In the genomic region with DNA sequence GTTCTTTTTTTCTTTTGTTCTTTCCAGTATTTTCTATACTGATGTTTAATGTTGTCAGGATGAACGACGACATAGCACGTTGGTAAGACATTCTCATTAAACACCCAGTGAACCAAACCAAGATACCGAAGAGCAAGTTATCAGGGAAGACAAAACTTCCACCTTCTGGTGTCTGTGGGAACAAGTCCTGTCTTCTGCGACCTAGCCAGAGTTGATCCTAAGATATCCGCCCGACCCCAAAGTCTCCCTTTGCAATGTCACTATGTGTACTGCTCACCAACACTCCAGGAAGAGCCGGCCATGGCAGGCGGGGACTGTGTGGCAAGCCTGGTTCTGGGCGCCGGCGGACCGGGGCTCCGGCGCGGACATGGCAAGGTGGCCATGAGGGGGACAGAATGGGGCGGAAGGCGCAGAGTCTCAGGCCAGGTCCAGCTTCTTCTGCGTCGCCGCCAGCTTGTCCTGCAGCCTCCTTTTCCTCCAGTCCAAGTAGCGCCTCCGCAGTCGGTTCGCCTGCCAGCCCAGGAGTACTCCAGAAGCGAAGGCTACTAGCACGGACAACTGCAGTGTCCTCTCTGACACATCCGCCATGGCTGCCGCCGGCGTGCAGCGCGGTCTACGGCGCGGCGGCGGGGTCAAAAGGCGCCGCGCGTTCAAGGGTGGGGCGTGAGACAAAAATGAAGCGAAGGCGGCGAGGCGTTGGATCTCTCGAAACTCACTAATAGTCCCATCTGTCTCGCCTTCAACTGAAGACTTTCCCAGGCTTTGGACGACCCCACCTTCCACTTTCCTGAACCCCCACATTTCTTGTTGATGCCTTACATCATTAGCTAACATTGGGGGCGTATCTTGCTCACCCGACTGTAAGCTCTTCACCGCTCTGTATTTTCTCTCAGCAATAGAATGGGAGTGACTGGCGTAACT, we compare ENCODE assay signal across 1 cellular context.
A peak's percentile ranks its signal among the peaks of the same experiment; 100 is the strongest.
TF ChIP-seq lines count a peak whose summit lies in the region.

A gene with protein sequence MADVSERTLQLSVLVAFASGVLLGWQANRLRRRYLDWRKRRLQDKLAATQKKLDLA (minus strand): TSS at position 610 of the 921 bp plus-strand sequence. CDS start 22 bp downstream, at position 588.

TF ChIP-seq in HepG2, 621 proteins besides CTCF, POLR2A, EP300 and RAD21 (continued from another document):
- TF ChIP-seq CREB3 (CRISPR knock-in tag; IDR thresholded peaks at IDR 0.05), result no peak
- TF ChIP-seq ZNF101 (CRISPR knock-in tag; IDR thresholded peaks at IDR 0.05; ENCODE audit: borderline replicate concordance, low read depth), result no peak
- peak; percentile 95 for TF ChIP-seq FOXC1 (CRISPR knock-in tag; IDR thresholded peaks at IDR 0.05; ENCODE audit: borderline replicate concordance)
- TF ChIP-seq, protein P1, sequence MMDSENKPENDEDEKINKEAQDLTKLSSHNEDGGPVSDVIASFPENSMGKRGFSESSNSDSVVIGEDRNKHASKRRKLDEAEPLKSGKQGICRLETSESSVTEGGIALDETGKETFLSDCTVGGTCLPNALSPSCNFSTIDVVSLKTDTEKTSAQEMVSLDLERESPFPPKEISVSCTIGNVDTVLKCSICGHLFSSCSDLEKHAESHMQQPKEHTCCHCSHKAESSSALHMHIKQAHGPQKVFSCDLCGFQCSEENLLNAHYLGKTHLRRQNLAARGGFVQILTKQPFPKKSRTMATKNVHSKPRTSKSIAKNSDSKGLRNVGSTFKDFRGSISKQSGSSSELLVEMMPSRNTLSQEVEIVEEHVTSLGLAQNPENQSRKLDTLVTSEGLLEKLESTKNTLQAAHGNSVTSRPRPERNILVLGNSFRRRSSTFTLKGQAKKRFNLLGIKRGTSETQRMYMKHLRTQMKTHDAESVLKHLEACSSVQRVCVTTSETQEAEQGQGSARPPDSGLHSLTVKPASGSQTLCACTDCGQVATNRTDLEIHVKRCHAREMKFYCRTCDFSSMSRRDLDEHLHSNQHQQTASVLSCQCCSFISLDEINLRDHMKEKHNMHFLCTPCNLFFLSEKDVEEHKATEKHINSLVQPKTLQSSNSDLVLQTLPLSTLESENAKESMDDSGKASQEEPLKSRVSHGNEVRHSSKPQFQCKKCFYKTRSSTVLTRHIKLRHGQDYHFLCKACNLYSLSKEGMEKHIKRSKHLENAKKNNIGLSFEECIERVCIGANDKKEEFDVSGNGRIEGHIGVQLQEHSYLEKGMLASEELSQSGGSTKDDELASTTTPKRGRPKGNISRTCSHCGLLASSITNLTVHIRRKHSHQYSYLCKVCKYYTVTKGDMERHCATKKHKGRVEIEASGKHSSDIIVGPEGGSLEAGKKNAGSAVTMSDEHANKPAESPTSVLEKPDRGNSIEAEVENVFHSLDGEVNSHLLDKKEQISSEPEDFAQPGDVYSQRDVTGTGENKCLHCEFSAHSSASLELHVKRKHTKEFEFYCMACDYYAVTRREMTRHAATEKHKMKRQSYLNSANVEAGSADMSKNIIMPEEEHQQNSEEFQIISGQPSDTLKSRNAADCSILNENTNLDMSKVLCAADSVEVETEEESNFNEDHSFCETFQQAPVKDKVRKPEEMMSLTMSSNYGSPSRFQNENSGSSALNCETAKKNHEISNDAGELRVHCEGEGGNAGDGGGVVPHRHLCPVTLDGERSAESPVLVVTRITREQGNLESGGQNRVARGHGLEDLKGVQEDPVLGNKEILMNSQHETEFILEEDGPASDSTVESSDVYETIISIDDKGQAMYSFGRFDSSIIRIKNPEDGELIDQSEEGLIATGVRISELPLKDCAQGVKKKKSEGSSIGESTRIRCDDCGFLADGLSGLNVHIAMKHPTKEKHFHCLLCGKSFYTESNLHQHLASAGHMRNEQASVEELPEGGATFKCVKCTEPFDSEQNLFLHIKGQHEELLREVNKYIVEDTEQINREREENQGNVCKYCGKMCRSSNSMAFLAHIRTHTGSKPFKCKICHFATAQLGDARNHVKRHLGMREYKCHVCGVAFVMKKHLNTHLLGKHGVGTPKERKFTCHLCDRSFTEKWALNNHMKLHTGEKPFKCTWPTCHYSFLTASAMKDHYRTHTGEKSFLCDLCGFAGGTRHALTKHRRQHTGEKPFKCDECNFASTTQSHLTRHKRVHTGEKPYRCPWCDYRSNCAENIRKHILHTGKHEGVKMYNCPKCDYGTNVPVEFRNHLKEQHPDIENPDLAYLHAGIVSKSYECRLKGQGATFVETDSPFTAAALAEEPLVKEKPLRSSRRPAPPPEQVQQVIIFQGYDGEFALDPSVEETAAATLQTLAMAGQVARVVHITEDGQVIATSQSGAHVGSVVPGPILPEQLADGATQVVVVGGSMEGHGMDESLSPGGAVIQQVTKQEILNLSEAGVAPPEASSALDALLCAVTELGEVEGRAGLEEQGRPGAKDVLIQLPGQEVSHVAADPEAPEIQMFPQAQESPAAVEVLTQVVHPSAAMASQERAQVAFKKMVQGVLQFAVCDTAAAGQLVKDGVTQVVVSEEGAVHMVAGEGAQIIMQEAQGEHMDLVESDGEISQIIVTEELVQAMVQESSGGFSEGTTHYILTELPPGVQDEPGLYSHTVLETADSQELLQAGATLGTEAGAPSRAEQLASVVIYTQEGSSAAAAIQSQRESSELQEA (CRISPR knock-in tag; IDR thresholded peaks at IDR 0.05; ENCODE audit: not compliant biosample characterization), result peak; percentile 59
- TF ChIP-seq, protein P2, sequence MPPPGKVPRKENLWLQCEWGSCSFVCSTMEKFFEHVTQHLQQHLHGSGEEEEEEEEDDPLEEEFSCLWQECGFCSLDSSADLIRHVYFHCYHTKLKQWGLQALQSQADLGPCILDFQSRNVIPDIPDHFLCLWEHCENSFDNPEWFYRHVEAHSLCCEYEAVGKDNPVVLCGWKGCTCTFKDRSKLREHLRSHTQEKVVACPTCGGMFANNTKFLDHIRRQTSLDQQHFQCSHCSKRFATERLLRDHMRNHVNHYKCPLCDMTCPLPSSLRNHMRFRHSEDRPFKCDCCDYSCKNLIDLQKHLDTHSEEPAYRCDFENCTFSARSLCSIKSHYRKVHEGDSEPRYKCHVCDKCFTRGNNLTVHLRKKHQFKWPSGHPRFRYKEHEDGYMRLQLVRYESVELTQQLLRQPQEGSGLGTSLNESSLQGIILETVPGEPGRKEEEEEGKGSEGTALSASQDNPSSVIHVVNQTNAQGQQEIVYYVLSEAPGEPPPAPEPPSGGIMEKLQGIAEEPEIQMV (CRISPR knock-in tag; IDR thresholded peaks at IDR 0.05; ENCODE audit: low read depth), result no peak; the same call in 1 of the 2 replicates
- no peak for TF ChIP-seq PAXIP1 (CRISPR knock-in tag; conservative IDR thresholded peaks at IDR 0.05)
- peak; percentile 71; the same call in 1 of the 2 replicates for TF ChIP-seq IKZF5 (CRISPR knock-in tag; IDR thresholded peaks at IDR 0.05)
- TF ChIP-seq ZSCAN31 (CRISPR knock-in tag; IDR thresholded peaks at IDR 0.05; ENCODE audit: low read depth), result no peak; the same call in 1 of the 2 replicates
